10 cellular contexts compared by ENCODE assay signal in genomic region chr7:156156734-156157408, GRCh38.
DNase-seq lines count a peak whose midpoint lies in the region; ATAC-seq and TF ChIP-seq lines count a peak whose summit lies in the region.
"Had no signal": no experiment of that assay in that cellular context is flagged by ENCODE, and none has a peak within 500 bp of the region (broad histone marks: within the 10 kb centered on the region; RNA-seq: fewer than 3 reads in every experiment).

No MANE protein-coding gene starts in this region.

- BruUV-seq in mammary epithelial cell (replicated peaks; lab: Mats Ljungman, UMichigan) = no TSS peak

- 45% methylated on average over 10 of the region's 20 CpGs for whole genome bisulfite sequencing in mammary epithelial cell (ENCODE audit: low coverage, missing lambda C conversion rate)

- no peak for ATAC-seq in GM19467 (IDR thresholded peaks at IDR 0.05; ENCODE audit: unreplicated experiment)
- ATAC-seq in GM19455 (IDR thresholded peaks at IDR 0.05; ENCODE audit: unreplicated experiment) = no peak
- ATAC-seq in Right ventricle myocardium inferior = no peak

- H3K9ac ChIP-seq in mammary epithelial cell (ENCODE audit: insufficient read depth, low read length) = no peak overlapping the region

- TF ChIP-seq POLR2A in Peyer's patch (IDR thresholded peaks at IDR 0.05) = no peak

- H3K27ac ChIP-seq in mammary epithelial cell (ENCODE audit: insufficient read depth, low read depth, low read length) = no peak overlapping the region
- H3K27ac ChIP-seq in Peyer's patch = no peak overlapping the region

- intact Hi-C loops in mammary epithelial cell (cut with micrococcal nuclease) (loop anchor here (5.0 kb wide), 1 partner anchor 345 kb away; the partner anchor contains the start of gene SHH), Right ventricle myocardium inferior (cut with DNase I) (no loop called here)

- dilution Hi-C loops in mammary epithelial cell (cut with HindIII; ENCODE audit: low sequenced_read_pairs) = no loop called here

- CTCF ChIA-PET in mammary epithelial cell (lab: Charles Lee; ENCODE audit: low non-redundant PET) = no interaction called here

- TF ChIP-seq CTCF in mammary epithelial cell (conservative IDR thresholded peaks at IDR 0.05 in 1 of 2, IDR thresholded peaks at IDR 0.05 in 1 of 2; ENCODE audit: extremely low read depth in 1 of 2, insufficient read depth in 1 of 2, low read depth in 1 of 2, low read length in 2 of 2) (peak; percentile 5 to 27), Peyer's patch (IDR thresholded peaks at IDR 0.05) (peak in 3 of 6 experiments; percentile 28 to 36 (median 33))

- no peaks in the 10 kb centered on the region for H3K36me3 ChIP-seq in mammary epithelial cell (ENCODE audit: insufficient read depth, low read length)
- no peaks in the 10 kb centered on the region for H3K36me3 ChIP-seq in Peyer's patch

- H3K4me3 ChIP-seq in mammary epithelial cell (replicated peaks in 1 of 3; ENCODE audit: insufficient read depth in 1 of 3, low read depth in 2 of 3, low read length in 3 of 3) (no peak overlapping the region), Peyer's patch (no peak overlapping the region)

- no peak overlapping the region for H3K4me2 ChIP-seq in mammary epithelial cell (ENCODE audit: insufficient read depth, low read depth, low read length)

- no peaks in the 10 kb centered on the region for H4K20me1 ChIP-seq in mammary epithelial cell (ENCODE audit: insufficient read depth, low read length)

- in situ Hi-C loops in mammary epithelial cell (cut with MboI; ENCODE audit: low sequenced_read_pairs in 2 of 2) = no loop called here

- DNase-seq in Daoy (ENCODE audit: low read depth) (peak; percentile 77), LoVo (ENCODE audit: low spot score) (peak; percentile 41), mammary epithelial cell (no peak), non-pigmented ciliary epithelial cell (ENCODE audit: low read depth) (peak; percentile 5), Right ventricle myocardium inferior (ENCODE audit: missing footprints) (no peak), Peyer's patch (no peak)
- DNase-seq: activated CD4-positive, alpha-beta T cell treated with anti-CD3 and anti-CD28 coated beads for 4 hours; natural killer cell had no signal

- H3K79me2 ChIP-seq in mammary epithelial cell (ENCODE audit: insufficient read depth, low read length) = no peaks in the 10 kb centered on the region

- H2AFZ ChIP-seq in mammary epithelial cell (ENCODE audit: low read depth, low read length) = no peak overlapping the region

- H3K27me3 ChIP-seq in mammary epithelial cell (ENCODE audit: insufficient read depth, low read length) = no peaks in the 10 kb centered on the region
- no peaks in the 10 kb centered on the region for H3K27me3 ChIP-seq in Peyer's patch

- H3K9me3 ChIP-seq in mammary epithelial cell (replicated peaks; ENCODE audit: insufficient read depth, low read length) = peaks cover 5% of the 10 kb centered on the region
- H3K9me3 ChIP-seq in Peyer's patch = no peaks in the 10 kb centered on the region

- H3K4me1 ChIP-seq in mammary epithelial cell (ENCODE audit: insufficient read depth, low read length) = no peaks in the 10 kb centered on the region
- H3K4me1 ChIP-seq in Peyer's patch = no peaks in the 10 kb centered on the region

Comparison
In these comparisons a context has a peak if more than half of its experiments do, and no peak if none do; other contexts are left out.
1. DNase-seq: peak in Daoy (single experiment), LoVo (single experiment) and non-pigmented ciliary epithelial cell (single experiment); none in mammary epithelial cell (single experiment), Right ventricle myocardium inferior (single experiment) and Peyer's patch (0 of 3).